Comparison of ENCODE assay signal across 8 cellular contexts in genomic region chr11:107457205-107457557, GRCh38. TPM values are rescaled to one million over a fixed set of nuclear protein-coding genes. Genes with fewer than 3 reads are reported as not detected.
DNase-seq lines count a peak whose midpoint lies in the region; ATAC-seq lines count a peak whose summit lies in the region.

No MANE protein-coding gene starts in this region.

- no peaks in the 10 kb centered on the region for H3K27me3 ChIP-seq in skeletal muscle satellite cell (ENCODE audit: control insufficient read depth, insufficient read depth, low read length)

- H3K4me1 ChIP-seq in skeletal muscle satellite cell (ENCODE audit: control insufficient read depth, insufficient read depth, low read length): peaks cover 16% of the 10 kb centered on the region

- H3K4me3 Mint-ChIP-seq in activated naive CD4-positive, alpha-beta T cell treated with anti-CD3 and anti-CD28 coated beads, Interleukin-2, amount 10 ng/mL, durations not matched to agents 7 days and 5 days: peak overlapping the region; percentile 81

- peak overlapping the region; percentile 88 for H3K9ac ChIP-seq in skeletal muscle satellite cell (ENCODE audit: low read depth, low read length)

- CTCF ChIA-PET in activated naive CD4-positive, alpha-beta T cell treated with anti-CD3 and anti-CD28 coated beads, Interleukin-2, amount 10 ng/mL, durations not matched to agents 7 days and 5 days (lab: Charles Lee): no interaction called here

- peaks cover 8% of the 10 kb centered on the region for H3K36me3 ChIP-seq in skeletal muscle satellite cell (ENCODE audit: insufficient read depth, low read length)

- peak; percentile 45 for ATAC-seq in GM21515 (IDR thresholded peaks at IDR 0.05; ENCODE audit: unreplicated experiment)

- no peaks in the 10 kb centered on the region for H3K9me3 Mint-ChIP-seq in activated naive CD4-positive, alpha-beta T cell treated with anti-CD3 and anti-CD28 coated beads, Interleukin-2, amount 10 ng/mL, durations not matched to agents 7 days and 5 days

- DNase-seq in HT-29 (ENCODE audit: low spot score) (peak; percentile 47), hepatic stellate cell (ENCODE audit: low spot score) (peak; percentile 3), HCEC 1CT (no peak), NCI-H345 treated with DMSO at 0.1 percent for 48 hours (lab: John Stamatoyannopoulos, UW; ENCODE audit: unreplicated experiment) (no peak)
- DNase-seq in activated naive CD4-positive, alpha-beta T cell treated with anti-CD3 and anti-CD28 coated beads, Interleukin-2, amount 10 ng/mL, durations not matched to agents 7 days and 5 days: peak; percentile 31

- H3K36me3 Mint-ChIP-seq in activated naive CD4-positive, alpha-beta T cell treated with anti-CD3 and anti-CD28 coated beads, Interleukin-2, amount 10 ng/mL, durations not matched to agents 7 days and 5 days: peaks cover 11% of the 10 kb centered on the region

- H3K4me3 ChIP-seq in GM08714 (ENCODE audit: low read length): peak overlapping the region; percentile 100
- H3K4me3 ChIP-seq in skeletal muscle satellite cell (ENCODE audit: low read length): peak overlapping the region; percentile 85

- H3K4me1 Mint-ChIP-seq in activated naive CD4-positive, alpha-beta T cell treated with anti-CD3 and anti-CD28 coated beads, Interleukin-2, amount 10 ng/mL, durations not matched to agents 7 days and 5 days: peaks cover 35% of the 10 kb centered on the region

- H3K27me3 Mint-ChIP-seq in activated naive CD4-positive, alpha-beta T cell treated with anti-CD3 and anti-CD28 coated beads, Interleukin-2, amount 10 ng/mL, durations not matched to agents 7 days and 5 days: no peaks in the 10 kb centered on the region

- peak overlapping the region; percentile 88 for H3K27ac Mint-ChIP-seq in activated naive CD4-positive, alpha-beta T cell treated with anti-CD3 and anti-CD28 coated beads, Interleukin-2, amount 10 ng/mL, durations not matched to agents 7 days and 5 days

- H3K9me3 ChIP-seq in skeletal muscle satellite cell (replicated peaks; ENCODE audit: low read length): no peaks in the 10 kb centered on the region

- peak overlapping the region; percentile 85 for H3K4me2 ChIP-seq in skeletal muscle satellite cell (ENCODE audit: low read length)

RNA-seq across cellular contexts. Expression of gene CWF19L2, which starts 0.4 kb away (rescaled TPM):
- total RNA-seq in HT-29 (2014; rRNA removed; shearing (Covaris generic)): 3.7 and 4.0 TPM in 2 replicates
- total RNA-seq in skeletal muscle satellite cell (2012; rRNA removed): 6.3 and 8.1 TPM in 2 replicates

Comparison
In these comparisons a context has a peak if more than half of its experiments do, and no peak if none do; other contexts are left out.
1. DNase-seq: peak in HT-29 (single experiment), activated naive CD4-positive, alpha-beta T cell treated with anti-CD3 and anti-CD28 coated beads, Interleukin-2, amount 10 ng/mL, durations not matched to agents 7 days and 5 days (single experiment) and hepatic stellate cell (single experiment); none in HCEC 1CT (single experiment) and NCI-H345 treated with DMSO at 0.1 percent for 48 hours (single experiment).